Comparison of ENCODE assay signal across 16 cellular contexts in genomic region chr20:43363506-43363905, GRCh38.
"Had no signal": no experiment of that assay in that cellular context is flagged by ENCODE, and none has a peak within 500 bp of the region (broad histone marks: within the 10 kb centered on the region; RNA-seq: fewer than 3 reads in every experiment).

No MANE protein-coding gene starts in this region.

- ATAC-seq: activated naive CD4-positive, alpha-beta T cell treated with anti-CD3 and anti-CD28 coated beads, Interleukin-2, amount 50 U/mL, for 72 hours; activated T-helper 17 cell treated with anti-CD3 and anti-CD28 coated beads, Interleukin-2, amount 50 U/mL, for 72 hours; foreskin keratinocyte; left ventricle myocardium superior; naive thymus-derived CD8-positive, alpha-beta T cell; WTC11 had no signal

- H3K36me3 ChIP-seq: prostate gland, spleen, thoracic aorta had no signal

- H3K9me3 ChIP-seq: prostate gland, spleen, thoracic aorta had no signal

- H3K27ac ChIP-seq: foreskin keratinocyte, prostate gland, spleen, thoracic aorta had no signal

- H3K27me3 ChIP-seq: foreskin keratinocyte had no signal

- DNase-seq: activated CD8-positive, alpha-beta memory T cell treated with anti-CD3 and anti-CD28 coated beads, Interleukin-2, amount 50 U/mL, for 4 hours; activated T-cell treated with anti-CD3 and anti-CD28 coated beads, Interleukin-2, amount 50 U/mL, for 24 hours; aorta; foreskin keratinocyte; left ventricle myocardium superior; mammary epithelial cell; naive thymus-derived CD8-positive, alpha-beta T cell; spleen; stimulated activated CD4-positive, alpha-beta T cell treated with anti-CD3 and anti-CD28 coated beads, Interleukin-4, amount 100 ng/mL, for 1 hour; stimulated activated naive CD4-positive, alpha-beta T cell; T-helper 9 cell had no signal

- H3K4me3 ChIP-seq: prostate gland, spleen, thoracic aorta had no signal

- H3K4me1 ChIP-seq: foreskin keratinocyte, prostate gland, spleen had no signal
